ENCODE assay signal across 8 cellular contexts in the genomic region with DNA sequence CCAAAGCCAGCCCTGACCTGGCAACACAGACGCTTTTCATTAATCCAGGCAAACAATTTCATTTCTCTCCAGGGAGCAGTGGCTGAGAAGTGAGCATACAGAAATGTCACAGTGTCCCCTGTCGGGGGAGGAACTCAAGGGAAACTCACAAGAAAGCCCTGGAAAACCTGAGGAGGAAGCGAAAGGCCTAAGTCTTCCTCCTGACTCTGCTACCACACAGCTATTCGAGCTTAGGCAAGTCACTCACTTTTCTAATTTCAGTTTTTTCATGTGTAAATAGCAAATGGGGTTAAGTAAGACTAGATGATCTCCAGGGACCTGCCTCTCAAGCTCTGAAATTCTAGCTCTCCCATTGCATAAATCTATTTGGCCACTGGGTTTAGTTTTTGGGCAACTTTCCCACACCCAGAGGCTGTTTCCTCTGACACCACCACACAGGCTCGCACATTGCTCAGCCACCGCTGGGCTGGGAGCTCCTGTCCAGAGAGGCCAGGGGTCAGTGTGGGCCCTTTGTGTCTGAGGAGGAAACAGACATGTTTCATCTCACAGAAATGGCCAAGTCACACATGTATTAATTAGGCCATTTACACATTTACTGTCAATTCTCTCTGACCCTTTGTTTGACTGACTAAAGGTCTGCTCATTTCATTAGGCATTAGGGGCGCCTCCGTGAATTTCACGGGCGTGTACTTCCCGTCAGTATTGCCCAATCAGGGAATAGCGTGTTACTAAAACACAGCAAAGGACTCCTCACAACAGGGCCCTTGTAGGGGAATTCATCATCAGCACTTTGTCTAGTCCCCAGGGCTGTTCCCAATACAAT. TPM values are rescaled to one million over a fixed set of nuclear protein-coding genes. Genes with fewer than 3 reads are reported as not detected.
DNase-seq lines count a peak whose midpoint lies in the region; ATAC-seq, FAIRE-seq and TF ChIP-seq lines count a peak whose summit lies in the region.

No MANE protein-coding gene starts in this region.

- peak in 3 of 5 experiments; percentile 17 to 42 (median 29) for TF ChIP-seq CTCF in gastrocnemius medialis (IDR thresholded peaks at IDR 0.05 in 4 of 5, conservative IDR thresholded peaks at IDR 0.05 in 1 of 5)

- H3K27ac Mint-ChIP-seq in CD4-positive, CD25-positive, alpha-beta regulatory T cell = peak overlapping the region; percentile 48 to 93 (median 89)
- H3K27ac Mint-ChIP-seq in activated naive CD8-positive, alpha-beta T cell = peak overlapping the region; percentile 77

- no peak for ATAC-seq in CD4-positive, CD25-positive, alpha-beta regulatory T cell (ENCODE audit: low read depth in 2 of 2)
- ATAC-seq in Right ventricle myocardium superior (ENCODE audit: poor library complexity) = peak; percentile 77
- ATAC-seq in gastrocnemius medialis = peak; percentile 80 to 81

- peaks cover 24% of the 10 kb centered on the region for H3K4me1 ChIP-seq in CD4-positive, CD25-positive, alpha-beta regulatory T cell (ENCODE audit: control insufficient read depth, insufficient read depth, low read length, poor library complexity, severe bottlenecking)
- H3K4me1 ChIP-seq in gastrocnemius medialis = peaks cover 55 to 57% of the 10 kb centered on the region in 2 donors

- H3K4me1 Mint-ChIP-seq in CD4-positive, CD25-positive, alpha-beta regulatory T cell = peaks cover 6 to 27% (median 19%) of the 10 kb centered on the region in 4 donors
- peaks cover 14% of the 10 kb centered on the region for H3K4me1 Mint-ChIP-seq in activated naive CD8-positive, alpha-beta T cell (ENCODE audit: low read depth)

- peaks cover 77% of the 10 kb centered on the region for H3K36me3 ChIP-seq in CD4-positive, CD25-positive, alpha-beta regulatory T cell (ENCODE audit: control insufficient read depth, insufficient read depth, low read length)
- H3K36me3 ChIP-seq in gastrocnemius medialis = peaks cover 0 to 44% of the 10 kb centered on the region in 2 donors

- no peaks in the 10 kb centered on the region for H3K27me3 Mint-ChIP-seq in CD4-positive, CD25-positive, alpha-beta regulatory T cell
- H3K27me3 Mint-ChIP-seq in activated naive CD8-positive, alpha-beta T cell = no peaks in the 10 kb centered on the region

- no peaks in the 10 kb centered on the region for H3K9me3 Mint-ChIP-seq in CD4-positive, CD25-positive, alpha-beta regulatory T cell
- H3K9me3 Mint-ChIP-seq in activated naive CD8-positive, alpha-beta T cell (ENCODE audit: low read depth) = no peaks in the 10 kb centered on the region

- intact Hi-C loops in Right ventricle myocardium superior (cut with DNase I) (loop anchor here (10.0 kb wide), 1 partner anchor 61 kb away; no protein-coding TSS in a partner anchor), gastrocnemius medialis (cut with DNase I; ENCODE audit: low total_unique reads) (loop anchor here (2.0 to 10.0 kb wide), 5 partner anchors 63 to 361 kb away; partner anchors contain the start of genes ACOT2, ALDH6A1, BBOF1 and COQ6)

- peak; percentile 85 to 87 for TF ChIP-seq POLR2A in gastrocnemius medialis (IDR thresholded peaks at IDR 0.05)

- peaks cover 30% of the 10 kb centered on the region for H3K36me3 Mint-ChIP-seq in CD4-positive, CD25-positive, alpha-beta regulatory T cell
- H3K36me3 Mint-ChIP-seq in activated naive CD8-positive, alpha-beta T cell = peaks cover 6% of the 10 kb centered on the region

- no peaks in the 10 kb centered on the region for H3K27me3 ChIP-seq in CD4-positive, CD25-positive, alpha-beta regulatory T cell (ENCODE audit: control insufficient read depth, insufficient read depth, low read length)
- no peaks in the 10 kb centered on the region for H3K27me3 ChIP-seq in gastrocnemius medialis

- DNase-seq in CD4-positive, CD25-positive, alpha-beta regulatory T cell = no peak
- peak; percentile 91 for DNase-seq in HT1080 (ENCODE audit: low read depth)
- DNase-seq in Right ventricle myocardium superior = peak; percentile 85
- peak; percentile 89 to 93 for DNase-seq in gastrocnemius medialis
- no peak for DNase-seq in frontal cortex (ENCODE audit: low spot score in 2 of 2)
- DNase-seq in NCI-H446 treated with DMSO at 0.1 percent for 48 hours (lab: John Stamatoyannopoulos, UW) = no peak
- DNase-seq in activated CD8-positive, alpha-beta memory T cell treated with anti-CD3 and anti-CD28 coated beads for 24 hours = no peak

- no peaks in the 10 kb centered on the region for H3K9me3 ChIP-seq in CD4-positive, CD25-positive, alpha-beta regulatory T cell (ENCODE audit: control insufficient read depth in 2 of 2, low read length in 2 of 2)
- no peaks in the 10 kb centered on the region for H3K9me3 ChIP-seq in gastrocnemius medialis

- in situ Hi-C loops in gastrocnemius medialis (cut with MboI; ENCODE audit: low sequenced_read_pairs in 4 of 4) = loop anchor here in 1 of 4 donors (10.0 kb wide), 2 partner anchors 61 to 89 kb away; no protein-coding TSS in a partner anchor

- peak overlapping the region; percentile 76 for H3K27ac ChIP-seq in CD4-positive, CD25-positive, alpha-beta regulatory T cell (ENCODE audit: insufficient read depth, low read length, poor library complexity, severe bottlenecking)
- H3K27ac ChIP-seq in gastrocnemius medialis = peak overlapping the region; percentile 89 to 95 (median 93)

- H3K4me3 Mint-ChIP-seq in CD4-positive, CD25-positive, alpha-beta regulatory T cell = peak overlapping the region; percentile 46 to 60 (median 52)
- no peak overlapping the region for H3K4me3 Mint-ChIP-seq in activated naive CD8-positive, alpha-beta T cell

- no peak for FAIRE-seq in frontal cortex (lab: Jason Lieb, UNC)

- H3K4me3 ChIP-seq in CD4-positive, CD25-positive, alpha-beta regulatory T cell (ENCODE audit: low read depth, low read length) = peak overlapping the region; percentile 33
- peak overlapping the region; percentile 21 to 43 (median 29) for H3K4me3 ChIP-seq in gastrocnemius medialis

RNA-seq across cellular contexts. Expression of gene PNMA1, which starts 9.8 kb away (rescaled TPM):
- 42.6 TPM for total RNA-seq in CD4-positive, CD25-positive, alpha-beta regulatory T cell
- polyA plus RNA-seq in CD4-positive, CD25-positive, alpha-beta regulatory T cell = 10 to 100 TPM; 45.2 to 54.1 (median 51.9) TPM
- 10.2 and 12.1 TPM in 2 replicates for total RNA-seq in HT1080 (2014; rRNA removed; shearing (Covaris generic))
- polyA plus RNA-seq in HT1080 (2015; cell fraction: cytosol; rRNA removed) = 44.2 and 45.3 TPM in 2 replicates
- 38.4 and 39.5 TPM in 2 replicates for polyA plus RNA-seq in HT1080 (2015; cell fraction: nucleus; rRNA removed)
- total RNA-seq in Right ventricle myocardium superior = 12.9 TPM
- 10 to 100 TPM in 1 of 4 donors, 1 to 10 TPM in 3; 7.6 to 18.5 (median 8.8) TPM for total RNA-seq in gastrocnemius medialis
- total RNA-seq in frontal cortex = 70.5 TPM

Comparison
In these comparisons a context has a peak if more than half of its experiments do, and no peak if none do; other contexts are left out.
1. ATAC-seq: peak in Right ventricle myocardium superior (single experiment) and gastrocnemius medialis (2 of 2); none in CD4-positive, CD25-positive, alpha-beta regulatory T cell (0 of 2).
2. DNase-seq: peak in HT1080 (single experiment), Right ventricle myocardium superior (single experiment) and gastrocnemius medialis (2 of 2); none in CD4-positive, CD25-positive, alpha-beta regulatory T cell (0 of 3), frontal cortex (0 of 2), NCI-H446 treated with DMSO at 0.1 percent for 48 hours (single experiment) and activated CD8-positive, alpha-beta memory T cell treated with anti-CD3 and anti-CD28 coated beads for 24 hours (single experiment).